ENCODE assay signal across 8 cellular contexts in the genomic region with DNA sequence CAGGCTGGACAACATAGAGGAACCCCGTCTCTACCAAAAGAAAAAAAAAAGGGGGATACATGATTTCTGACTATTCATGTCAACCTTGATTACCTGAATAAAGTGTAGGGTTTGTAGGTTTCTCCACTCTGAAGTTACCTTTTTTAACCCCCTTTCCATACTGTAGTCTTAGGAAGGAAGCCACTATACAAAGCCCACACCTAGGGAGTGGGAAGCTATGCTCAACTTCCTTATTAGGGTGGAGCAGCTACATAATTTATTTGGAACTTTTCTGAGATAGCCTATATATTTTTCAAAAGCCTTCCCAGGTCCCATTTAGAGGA. TPM values are rescaled to one million over a fixed set of nuclear protein-coding genes. Genes with fewer than 3 reads are reported as not detected.
DNase-seq lines count a peak whose midpoint lies in the region; ATAC-seq and TF ChIP-seq lines count a peak whose summit lies in the region.

No MANE protein-coding gene starts in this region.

- no peak for TF ChIP-seq CTCF in BE2C (IDR thresholded peaks at IDR 0.05; ENCODE audit: low read depth, low read length)
- TF ChIP-seq CTCF in natural killer cell (IDR thresholded peaks at IDR 0.05), result no peak

- peak overlapping the region; percentile 94 to 99 for H3K27ac Mint-ChIP-seq in natural killer cell

- no peaks in the 10 kb centered on the region for H3K36me3 Mint-ChIP-seq in natural killer cell

- DNase-seq in BE2C, result no peak
- DNase-seq in MG63, result no peak
- no peak for DNase-seq in natural killer cell
- DNase-seq in hepatic stellate cell (ENCODE audit: low spot score), result no peak

- H3K27ac ChIP-seq in duodenal mucosa (ENCODE audit: low read depth, low read length), result peak overlapping the region; percentile 87

- H3K4me1 ChIP-seq in BE2C, result no peaks in the 10 kb centered on the region
- H3K4me1 ChIP-seq in duodenal mucosa (ENCODE audit: control insufficient read depth in 1 of 2, insufficient read depth in 2 of 2, low read length in 2 of 2), result peaks cover 7 to 10% of the 10 kb centered on the region in 2 donors

- no peaks in the 10 kb centered on the region for H3K27me3 Mint-ChIP-seq in natural killer cell (ENCODE audit: low read depth in 2 of 2)

- ATAC-seq in natural killer cell (no peak), GM19035 (IDR thresholded peaks at IDR 0.05; ENCODE audit: unreplicated experiment) (no peak), GM18870 (IDR thresholded peaks at IDR 0.05; ENCODE audit: unreplicated experiment) (no peak)
- no peak for ATAC-seq in activated CD4-positive, CD25-positive, alpha-beta regulatory T cell treated with anti-CD3 and anti-CD28 coated beads, Interleukin-2, amount 50 U/mL, for 24 hours

- H3K27me3 ChIP-seq in BE2C (no peaks in the 10 kb centered on the region), MG63 (no peaks in the 10 kb centered on the region), duodenal mucosa (ENCODE audit: control insufficient read depth in 1 of 2, insufficient read depth in 2 of 2, low read length in 2 of 2) (no peaks in the 10 kb centered on the region)

- no peaks in the 10 kb centered on the region for H3K9me3 ChIP-seq in BE2C
- H3K9me3 ChIP-seq in MG63, result 0 out of 2 replicates have a peak, but pooled peaks cover 2% of the 10 kb centered on the region
- no peaks in the 10 kb centered on the region for H3K9me3 ChIP-seq in duodenal mucosa (ENCODE audit: control insufficient read depth in 1 of 2, low read length in 2 of 2)

- H3K4me3 ChIP-seq in BE2C (ENCODE audit: low read depth, low read length) (peak overlapping the region; percentile 95), MG63 (peak overlapping the region; percentile 100), duodenal mucosa (ENCODE audit: low read depth in 1 of 2, low read length in 2 of 2) (peak overlapping the region; percentile 98 to 100)

- intact Hi-C loops in natural killer cell (cut with micrococcal nuclease), result loop anchor here (2.0 kb wide), 1 partner anchor 448 kb away; a partner anchor contains a TSS

- peak overlapping the region; percentile 96 for H3K4me3 Mint-ChIP-seq in natural killer cell

- peaks cover 10 to 19% of the 10 kb centered on the region in 2 donors for H3K4me1 Mint-ChIP-seq in natural killer cell

- peak overlapping the region; percentile 98 to 99 for H3K9ac ChIP-seq in duodenal mucosa (ENCODE audit: low read depth in 1 of 2, low read length in 2 of 2)

- no peaks in the 10 kb centered on the region for H3K9me3 Mint-ChIP-seq in natural killer cell

- H3K36me3 ChIP-seq in BE2C (no peaks in the 10 kb centered on the region), MG63 (peaks cover 8% of the 10 kb centered on the region; the same call in 1 of the 2 replicates), duodenal mucosa (ENCODE audit: control insufficient read depth in 1 of 2, insufficient read depth in 2 of 2, low read length in 2 of 2) (peaks cover 0 to 6% of the 10 kb centered on the region in 2 donors)

RNA-seq across cellular contexts. Expression of a gene that starts 0.6 kb away (rescaled TPM):
- polyA plus RNA-seq in BE2C (2012; ENCODE audit: insufficient read depth, insufficient read length, low read depth), result 164 TPM
- 134 and 182 TPM in 2 replicates for total RNA-seq in MG63 (2014; rRNA removed; shearing (Covaris generic); ENCODE audit: low replicate concordance)
- 10 to 100 TPM; 75.8 to 79.8 (median 76.4) TPM for total RNA-seq in natural killer cell

RNA-seq across cellular contexts. Expression of a gene that starts 9.4 kb away (rescaled TPM):
- polyA plus RNA-seq in BE2C (2012; ENCODE audit: insufficient read depth, insufficient read length, low read depth), result 51.7 TPM
- total RNA-seq in MG63 (2014; rRNA removed; shearing (Covaris generic); ENCODE audit: low replicate concordance), result 60.2 and 63.8 TPM in 2 replicates
- total RNA-seq in natural killer cell, result 10 to 100 TPM; 19.1 to 28.7 (median 23.3) TPM
